15 cellular contexts compared by ENCODE assay signal in genomic region chr5:147752666-147753290, GRCh38.
"Had no signal": no experiment of that assay in that cellular context is flagged by ENCODE, and none has a peak within 500 bp of the region (broad histone marks: within the 10 kb centered on the region; RNA-seq: fewer than 3 reads in every experiment).

No MANE protein-coding gene starts in this region.

- H3K27me3 ChIP-seq: brain microvascular endothelial cell, esophagus muscularis mucosa, right lobe of liver, spleen had no signal

- H3K27ac ChIP-seq: brain microvascular endothelial cell, esophagus muscularis mucosa, lower lobe of right lung, psoas muscle, right lobe of liver, spleen had no signal

- H3K4me1 ChIP-seq: lower lobe of right lung, psoas muscle, right lobe of liver, spleen had no signal

- H3K4me3 Mint-ChIP-seq: immature natural killer cell, naive B cell had no signal

- H3K27me3 Mint-ChIP-seq: naive B cell had no signal

- H3K4me1 Mint-ChIP-seq: naive B cell had no signal

- DNase-seq: activated CD4-positive, alpha-beta T cell treated with anti-CD3 and anti-CD28 coated beads, Interleukin-2, amount 50 U/mL, for 4 hours; activated naive CD4-positive, alpha-beta T cell treated with anti-CD3 and anti-CD28 coated beads, Interleukin-2, amount 50 U/mL, for 16 hours; activated T-cell treated with anti-CD3 and anti-CD28 coated beads, Interleukin-2, amount 50 U/mL, for 1 hour; brain microvascular endothelial cell; immature natural killer cell; left cardiac atrium; lower lobe of right lung; naive B cell; occipital lobe; psoas muscle; right lobe of liver; spleen; stimulated activated CD4-positive, alpha-beta T cell treated with anti-CD3 and anti-CD28 coated beads, Interleukin-1b, Interleukin-23, amount 100 ng/mL, for 48 hours; stimulated activated naive CD4-positive, alpha-beta T cell had no signal

- H3K36me3 ChIP-seq: brain microvascular endothelial cell, esophagus muscularis mucosa, lower lobe of right lung, right lobe of liver, spleen had no signal

- H3K9me3 Mint-ChIP-seq: immature natural killer cell, naive B cell had no signal

- H3K4me3 ChIP-seq: esophagus muscularis mucosa, lower lobe of right lung, psoas muscle, right lobe of liver, spleen had no signal

- H3K36me3 Mint-ChIP-seq: naive B cell had no signal

- H3K9me3 ChIP-seq: esophagus muscularis mucosa, lower lobe of right lung, psoas muscle, right lobe of liver, spleen had no signal
